ENCODE assay signal across 21 cellular contexts in genomic region chr12:53986686-53987180, GRCh38. TPM values are rescaled to one million over a fixed set of nuclear protein-coding genes. Genes with fewer than 3 reads are reported as not detected.
DNase-seq lines count a peak whose midpoint lies in the region; ATAC-seq and TF ChIP-seq lines count a peak whose summit lies in the region.
"Had no signal": no experiment of that assay in that cellular context is flagged by ENCODE, and none has a peak within 500 bp of the region (broad histone marks: within the 10 kb centered on the region; RNA-seq: fewer than 3 reads in every experiment).

No MANE protein-coding gene starts in this region.

- peak overlapping the region; percentile 98 for H3K4me3 ChIP-seq in AG10803 (ENCODE audit: low read length)
- peak overlapping the region; percentile 66 to 67 for H3K4me3 ChIP-seq in Panc1 (ENCODE audit: low read depth in 2 of 2, low read length in 2 of 2)
- no peak overlapping the region for H3K4me3 ChIP-seq in hepatocyte
- peak overlapping the region; percentile 68 to 85 (median 82) for H3K4me3 ChIP-seq in gastrocnemius medialis
- H3K4me3 ChIP-seq in upper lobe of right lung, result no peak overlapping the region

- H3K27ac Mint-ChIP-seq in activated CD4-positive, alpha-beta memory T cell treated with anti-CD3 and anti-CD28 coated beads for 36 hours, result no peak overlapping the region
- H3K27ac Mint-ChIP-seq: activated naive CD4-positive, alpha-beta T cell treated with anti-CD3 and anti-CD28 coated beads, Interleukin-2, amount 10 ng/mL, durations not matched to agents 7 days and 5 days had no signal

- WGBS in hepatocyte (ENCODE audit: low lambda C conversion rate, missing lambda C conversion rate), result 46% methylated on average over 8 of the region's 8 CpGs

- no peaks in the 10 kb centered on the region for H4K20me1 ChIP-seq in hepatocyte (ENCODE audit: insufficient read depth, poor library complexity, severe bottlenecking)

- H3K4me1 ChIP-seq in Panc1 (ENCODE audit: control insufficient read depth, insufficient read depth, low read length), result peaks cover 8% of the 10 kb centered on the region
- peaks cover 14% of the 10 kb centered on the region for H3K4me1 ChIP-seq in hepatocyte (ENCODE audit: insufficient read depth)
- H3K4me1 ChIP-seq in gastrocnemius medialis, result peaks cover 43 to 45% of the 10 kb centered on the region in 2 donors
- H3K4me1 ChIP-seq in upper lobe of right lung, result peaks cover 15% of the 10 kb centered on the region

- CTCF ChIA-PET in Panc1 (lab: Charles Lee), result interaction anchor here (0.8 kb wide), 1 partner anchor 233 kb away, joined by 3 read pairs; no protein-coding TSS in a partner anchor
- CTCF ChIA-PET in activated CD4-positive, alpha-beta memory T cell treated with anti-CD3 and anti-CD28 coated beads for 36 hours (lab: Charles Lee), result interaction anchor here (0.8 to 5.8 kb wide), 8 partner anchors 9 to 240 kb away, joined by 3 to 46 read pairs (median 20); partner anchors contain the start of gene SMUG1

- no peaks in the 10 kb centered on the region for H3K9me2 ChIP-seq in hepatocyte (replicated peaks; ENCODE audit: insufficient read depth)

- peaks cover 30% of the 10 kb centered on the region for H3K4me1 Mint-ChIP-seq in activated CD4-positive, alpha-beta memory T cell treated with anti-CD3 and anti-CD28 coated beads for 36 hours (ENCODE audit: low read depth)

- no peak overlapping the region for H3K4me3 Mint-ChIP-seq in activated CD4-positive, alpha-beta memory T cell treated with anti-CD3 and anti-CD28 coated beads for 36 hours
- H3K4me3 Mint-ChIP-seq: activated naive CD4-positive, alpha-beta T cell treated with anti-CD3 and anti-CD28 coated beads, Interleukin-2, amount 10 ng/mL, durations not matched to agents 7 days and 5 days had no signal

- POLR2A ChIA-PET in Panc1 (lab: Charles Lee), result interaction anchor here (0.6 to 1.0 kb wide), 3 partner anchors 12 to 161 kb away, joined by 3 to 5 read pairs (median 3); no protein-coding TSS in a partner anchor
- POLR2A ChIA-PET in activated CD4-positive, alpha-beta memory T cell treated with anti-CD3 and anti-CD28 coated beads for 36 hours (lab: Charles Lee), result no interaction called here

- in situ Hi-C loops in Panc1 (cut with HindIII; ENCODE audit: low pct_unique_long_range_greater_than_20kb, low sequenced_read_pairs), result no loop called here
- in situ Hi-C loops in gastrocnemius medialis (cut with MboI; ENCODE audit: low sequenced_read_pairs in 4 of 4), result loop anchor here (10.0 to 25.0 kb wide), 4 partner anchors 218 to 1726 kb away; partner anchors contain the start of genes GPR84 (in 2 of the 4), BLOC1S1 (in 1 of the 4), ITGA7 (in 1 of the 4) and RDH5 (in 1 of the 4)

- no peak for ATAC-seq in Panc1
- ATAC-seq in gastrocnemius medialis, result no peak
- ATAC-seq in upper lobe of right lung, result no peak

- no peaks in the 10 kb centered on the region for H3K27me3 ChIP-seq in Panc1 (ENCODE audit: control insufficient read depth, insufficient read depth, low read length)
- peaks cover 94% of the 10 kb centered on the region for H3K27me3 ChIP-seq in hepatocyte
- peaks cover 0 to 23% (median 0%) of the 10 kb centered on the region in 3 donors for H3K27me3 ChIP-seq in gastrocnemius medialis
- peaks cover 100% of the 10 kb centered on the region for H3K27me3 ChIP-seq in upper lobe of right lung

- H3K36me3 ChIP-seq in Panc1 (ENCODE audit: control insufficient read depth, insufficient read depth, low read length) (no peaks in the 10 kb centered on the region), hepatocyte (replicated peaks; ENCODE audit: insufficient read depth, low read depth) (no peaks in the 10 kb centered on the region), gastrocnemius medialis (no peaks in the 10 kb centered on the region), upper lobe of right lung (no peaks in the 10 kb centered on the region)
- H3K36me3 ChIP-seq: brain microvascular endothelial cell, stomach, vagina had no signal

- no peaks in the 10 kb centered on the region for H3K79me2 ChIP-seq in hepatocyte

- TF ChIP-seq CTCF in AG10803 (conservative IDR thresholded peaks at IDR 0.05; ENCODE audit: low read length) (no peak), Panc1 (IDR thresholded peaks at IDR 0.05) (no peak), hepatocyte (IDR thresholded peaks at IDR 0.05; ENCODE audit: poor library complexity) (no peak), gastrocnemius medialis (IDR thresholded peaks at IDR 0.05 in 4 of 5, conservative IDR thresholded peaks at IDR 0.05 in 1 of 5) (no peak), upper lobe of right lung (IDR thresholded peaks at IDR 0.05) (no peak)

- DNase-seq in AG10803 (ENCODE audit: low read depth) (no peak), Panc1 (ENCODE audit: low read depth, low spot score) (no peak), hepatocyte (ENCODE audit: low spot score) (no peak), gastrocnemius medialis (no peak), NCI-H187 (lab: John Stamatoyannopoulos, UW) (no peak), upper lobe of right lung (no peak), T1000 (lab: John Stamatoyannopoulos, UW) (no peak)
- DNase-seq in activated CD4-positive, alpha-beta memory T cell treated with anti-CD3 and anti-CD28 coated beads for 36 hours, result no peak
- DNase-seq: activated CD4-positive, alpha-beta T cell treated with anti-CD3 and anti-CD28 coated beads for 48 hours; activated naive CD4-positive, alpha-beta T cell treated with anti-CD3 and anti-CD28 coated beads, Interleukin-2, amount 10 ng/mL, durations not matched to agents 7 days and 5 days; activated T-cell treated with anti-CD3 and anti-CD28 coated beads for 4 hours; brain microvascular endothelial cell; hypothalamus; left colon; NCI-H1694; NCI-H510A; stomach had no signal

- no peaks in the 10 kb centered on the region for H3K9me3 ChIP-seq in Panc1 (ENCODE audit: control insufficient read depth, insufficient read depth, low read depth, low read length)
- H3K9me3 ChIP-seq in hepatocyte (ENCODE audit: low read depth), result no peaks in the 10 kb centered on the region
- no peaks in the 10 kb centered on the region for H3K9me3 ChIP-seq in gastrocnemius medialis
- H3K9me3 ChIP-seq in upper lobe of right lung, result no peaks in the 10 kb centered on the region
- H3K9me3 ChIP-seq: vagina had no signal

- no peak overlapping the region for H2AFZ ChIP-seq in hepatocyte

- H3K9me3 Mint-ChIP-seq in activated CD4-positive, alpha-beta memory T cell treated with anti-CD3 and anti-CD28 coated beads for 36 hours, result no peaks in the 10 kb centered on the region
- H3K9me3 Mint-ChIP-seq: activated naive CD4-positive, alpha-beta T cell treated with anti-CD3 and anti-CD28 coated beads, Interleukin-2, amount 10 ng/mL, durations not matched to agents 7 days and 5 days had no signal

- H3K27ac ChIP-seq in Panc1 (ENCODE audit: low read length), result peak overlapping the region; percentile 99
- no peak overlapping the region for H3K27ac ChIP-seq in hepatocyte
- peak overlapping the region; percentile 94 to 100 (median 98) for H3K27ac ChIP-seq in gastrocnemius medialis
- H3K27ac ChIP-seq in upper lobe of right lung, result no peak overlapping the region
- H3K27ac ChIP-seq: brain microvascular endothelial cell, stomach, vagina had no signal

- BruUV-seq in Panc1 (replicated peaks; lab: Mats Ljungman, UMichigan), result TSS peak; percentile 37

- H3K4me2 ChIP-seq in hepatocyte, result peak overlapping the region; percentile 81

- intact Hi-C loops in Panc1 (cut with micrococcal nuclease; ENCODE audit: unreplicated experiment) (no loop called here), gastrocnemius medialis (cut with DNase I; ENCODE audit: low total_unique reads) (loop anchor here (2.0 to 5.0 kb wide), 2 partner anchors 32 to 296 kb away; partner anchors contain the start of genes CBX5 and HNRNPA1), upper lobe of right lung (cut with DNase I) (no loop called here)
- intact Hi-C loops in activated CD4-positive, alpha-beta memory T cell treated with anti-CD3 and anti-CD28 coated beads for 36 hours (cut with micrococcal nuclease), result loop anchor here (5.0 kb wide), 1 partner anchor 34 kb away; the partner anchor contains the start of gene HOXC12

- H3K36me3 Mint-ChIP-seq in activated CD4-positive, alpha-beta memory T cell treated with anti-CD3 and anti-CD28 coated beads for 36 hours, result no peaks in the 10 kb centered on the region
- H3K36me3 Mint-ChIP-seq: activated naive CD4-positive, alpha-beta T cell treated with anti-CD3 and anti-CD28 coated beads, Interleukin-2, amount 10 ng/mL, durations not matched to agents 7 days and 5 days had no signal

- H3K27me3 Mint-ChIP-seq in activated CD4-positive, alpha-beta memory T cell treated with anti-CD3 and anti-CD28 coated beads for 36 hours, result peaks cover 86% of the 10 kb centered on the region

- TF ChIP-seq POLR2A in gastrocnemius medialis (IDR thresholded peaks at IDR 0.05), result no peak

RNA-seq across cellular contexts. Expression of gene HOXC10, which starts 1.8 kb away (rescaled TPM):
- total RNA-seq in Panc1 (2021; ENCODE audit: unreplicated experiment) (154 TPM), hepatocyte (0.23 and 0.60 TPM in 2 replicates), gastrocnemius medialis (10 to 100 TPM; 23.9 to 48.3 (median 40.3) TPM), upper lobe of right lung (not detected)
- polyA plus RNA-seq in Panc1 (2012; ENCODE audit: insufficient read length), result 178 TPM
- polyA plus RNA-seq in hepatocyte, result 1.6 and 1.7 TPM in 2 replicates
- total RNA-seq in activated CD4-positive, alpha-beta memory T cell treated with anti-CD3 and anti-CD28 coated beads for 36 hours, result not detected
- total RNA-seq: dermis microvascular lymphatic vessel endothelial cell, left colon, pulmonary artery endothelial cell, stomach, vagina had no signal
- polyA plus RNA-seq: stomach had no signal

RNA-seq across cellular contexts. Expression of gene HOTAIR, which starts 12.0 kb away (rescaled TPM):
- 31.7 TPM for total RNA-seq in Panc1 (2021; ENCODE audit: unreplicated experiment)
- polyA plus RNA-seq in Panc1 (2012; ENCODE audit: insufficient read length), result 25.6 TPM
- 0.32 and 0.90 TPM in 2 replicates for total RNA-seq in hepatocyte
- polyA plus RNA-seq in hepatocyte, result 0.82 TPM in 1 of 2 replicates, not detected in the other
- total RNA-seq in gastrocnemius medialis, result under 1 TPM in 3 of 4 donors, not detected in 1; 0.35 to 0.83 (median 0.56) TPM
- not detected for total RNA-seq in upper lobe of right lung
- not detected for total RNA-seq in activated CD4-positive, alpha-beta memory T cell treated with anti-CD3 and anti-CD28 coated beads for 36 hours
- total RNA-seq: dermis microvascular lymphatic vessel endothelial cell, left colon, pulmonary artery endothelial cell, stomach, vagina had no signal
- polyA plus RNA-seq: esophagus, stomach had no signal

RNA-seq across cellular contexts. Expression of gene HOXC9, which starts 13.2 kb away (rescaled TPM):
- total RNA-seq in Panc1 (2021; ENCODE audit: unreplicated experiment) (37.2 TPM), hepatocyte (0.10 and 0.60 TPM in 2 replicates), gastrocnemius medialis (10 to 100 TPM; 13.6 to 37.7 (median 26.3) TPM), upper lobe of right lung (0.61 TPM)
- polyA plus RNA-seq in Panc1 (2012; ENCODE audit: insufficient read length), result 41.2 TPM
- 2.7 and 4.1 TPM in 2 replicates for polyA plus RNA-seq in hepatocyte
- total RNA-seq in activated CD4-positive, alpha-beta memory T cell treated with anti-CD3 and anti-CD28 coated beads for 36 hours, result not detected
- total RNA-seq: left colon, pulmonary artery endothelial cell, stomach, vagina had no signal

RNA-seq across cellular contexts. Expression of gene HOXC11, which starts 13.8 kb away (rescaled TPM):
- total RNA-seq in Panc1 (2021; ENCODE audit: unreplicated experiment) (17.0 TPM), hepatocyte (0.63 and 1.5 TPM in 2 replicates), gastrocnemius medialis (1 to 10 TPM in 1 of 4 donors, under 1 TPM in 3; 0.24 to 1.1 (median 0.44) TPM), upper lobe of right lung (not detected)
- 19.6 TPM for polyA plus RNA-seq in Panc1 (2012; ENCODE audit: insufficient read length)
- polyA plus RNA-seq in hepatocyte, result 1.3 and 1.4 TPM in 2 replicates
- not detected for total RNA-seq in activated CD4-positive, alpha-beta memory T cell treated with anti-CD3 and anti-CD28 coated beads for 36 hours
- total RNA-seq: dermis microvascular lymphatic vessel endothelial cell, left colon, pulmonary artery endothelial cell, stomach, vagina had no signal
- polyA plus RNA-seq: esophagus, stomach had no signal

RNA-seq across cellular contexts. Expression of gene HOXC8, which starts 22.1 kb away (rescaled TPM):
- total RNA-seq in Panc1 (2021; ENCODE audit: unreplicated experiment) (15.3 TPM), hepatocyte (1.6 and 2.0 TPM in 2 replicates), gastrocnemius medialis (1 to 10 TPM; 3.3 to 4.9 (median 3.8) TPM), upper lobe of right lung (0.55 TPM)
- polyA plus RNA-seq in Panc1 (2012; ENCODE audit: insufficient read length), result 9.5 TPM
- 6.4 and 8.5 TPM in 2 replicates for polyA plus RNA-seq in hepatocyte
- total RNA-seq in activated CD4-positive, alpha-beta memory T cell treated with anti-CD3 and anti-CD28 coated beads for 36 hours, result not detected
- total RNA-seq: dermis microvascular lymphatic vessel endothelial cell, left colon, pulmonary artery endothelial cell, stomach, vagina had no signal

Comparison
In these comparisons a context has a peak if more than half of its experiments do, and no peak if none do; other contexts are left out.
1. H3K4me3 ChIP-seq: peak in AG10803 (single experiment), Panc1 (2 of 2) and gastrocnemius medialis (4 of 4); none in hepatocyte (single experiment) and upper lobe of right lung (single experiment).
2. H3K27ac ChIP-seq: peak in Panc1 (single experiment) and gastrocnemius medialis (4 of 4); none in hepatocyte (single experiment) and upper lobe of right lung (single experiment).
3. RNA of gene HOXC10, which starts 1.8 kb away (total RNA-seq): 154 TPM in Panc1 (single experiment) and 23.9 to 48.3 TPM in gastrocnemius medialis; 0.23 to 0.60 TPM in hepatocyte, not detected in upper lobe of right lung (single experiment) and not detected in activated CD4-positive, alpha-beta memory T cell treated with anti-CD3 and anti-CD28 coated beads for 36 hours; every median in the first group is over 10 times any median in the second.
4. RNA of gene HOTAIR, which starts 12.0 kb away (total RNA-seq): 31.7 TPM in Panc1 (single experiment); 0.32 to 0.90 TPM in hepatocyte, 0.35 to 0.83 TPM in gastrocnemius medialis, not detected in upper lobe of right lung (single experiment) and not detected in activated CD4-positive, alpha-beta memory T cell treated with anti-CD3 and anti-CD28 coated beads for 36 hours; every median in the first group is over 10 times any median in the second.
5. intact Hi-C loops: an anchor here in gastrocnemius medialis (2.0 to 5.0 kb wide) and activated CD4-positive, alpha-beta memory T cell treated with anti-CD3 and anti-CD28 coated beads for 36 hours (5.0 kb wide); none called in Panc1 and upper lobe of right lung.